8 cellular contexts compared by ENCODE assay signal in the genomic region with DNA sequence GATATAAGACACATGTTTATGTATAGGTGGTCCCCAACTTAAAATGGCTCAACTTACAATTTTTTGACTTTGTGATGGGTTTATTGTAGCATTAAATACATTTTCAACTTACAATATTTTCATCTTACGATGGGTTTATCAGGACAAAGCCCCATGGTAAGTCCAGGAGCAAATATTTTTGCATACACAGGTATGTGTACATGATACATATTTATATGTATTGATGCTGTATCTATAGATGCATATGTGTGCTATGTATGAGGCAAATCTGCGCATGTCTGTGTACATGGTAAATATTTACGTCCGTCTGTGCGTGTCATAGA. TPM values are rescaled to one million over a fixed set of nuclear protein-coding genes. Genes with fewer than 3 reads are reported as not detected.
A peak's percentile ranks its signal among the peaks of the same experiment; 100 is the strongest.
DNase-seq lines count a peak whose midpoint lies in the region; ATAC-seq, FAIRE-seq and TF ChIP-seq lines count a peak whose summit lies in the region.

No MANE protein-coding gene starts in this region.

- H3K27ac ChIP-seq in GM23248 = peak overlapping the region; percentile 85
- H3K27ac ChIP-seq in right cardiac atrium (ENCODE audit: low read length) = peak overlapping the region; percentile 70
- H3K27ac ChIP-seq in small intestine (ENCODE audit: low read depth in 1 of 2, low read length in 1 of 2) = peak overlapping the region; percentile 87 to 90

- H2AFZ ChIP-seq in GM23248 = peak overlapping the region; percentile 81

- intact Hi-C loops in right cardiac atrium (cut with DNase I) = no loop called here

- no peak for TF ChIP-seq CTCF in WI38 (IDR thresholded peaks at IDR 0.05; ENCODE audit: low read depth, low read length)

- in situ Hi-C loops in GM23248 (cut with MboI) = no loop called here

- peak overlapping the region; percentile 78 for H3K4me2 ChIP-seq in GM23248 (ENCODE audit: unreplicated experiment)

- H3K36me3 ChIP-seq in GM23248 (ENCODE audit: low read depth) (no peaks in the 10 kb centered on the region), small intestine (ENCODE audit: control insufficient read depth in 2 of 2, insufficient read depth in 2 of 2, low read length in 2 of 2) (peaks cover 2 to 4% of the 10 kb centered on the region in 2 donors)

- ATAC-seq in right cardiac atrium (no peak), GM19395 (IDR thresholded peaks at IDR 0.05; ENCODE audit: unreplicated experiment) (no peak), GM21423 (IDR thresholded peaks at IDR 0.05; ENCODE audit: unreplicated experiment) (no peak)

- no peaks in the 10 kb centered on the region for H3K9me3 ChIP-seq in GM23248 (ENCODE audit: low read depth)
- H3K9me3 ChIP-seq in right cardiac atrium (ENCODE audit: control insufficient read depth, low read length) = no peaks in the 10 kb centered on the region
- H3K9me3 ChIP-seq in small intestine (ENCODE audit: control insufficient read depth, low read depth) = no peaks in the 10 kb centered on the region

- peaks cover 19% of the 10 kb centered on the region; the same call in 1 of the 2 replicates for H3K4me1 ChIP-seq in GM23248 (ENCODE audit: insufficient read depth)
- peaks cover 6% of the 10 kb centered on the region for H3K4me1 ChIP-seq in right cardiac atrium (ENCODE audit: control insufficient read depth, insufficient read depth, low read length)
- peaks cover 9 to 17% of the 10 kb centered on the region in 2 donors for H3K4me1 ChIP-seq in small intestine (ENCODE audit: control insufficient read depth in 2 of 2, insufficient read depth in 1 of 2, low read depth in 1 of 2, low read length in 1 of 2)

- FAIRE-seq in small intestine (lab: Jason Lieb, UNC) = no peak
- no peak for FAIRE-seq in HTR-8/SVneo (lab: Jason Lieb, UNC)

- H3K9ac ChIP-seq in GM23248 = peak overlapping the region; percentile 81

- H3K4me3 ChIP-seq in GM23248 = peak overlapping the region; percentile 74
- H3K4me3 ChIP-seq in WI38 (ENCODE audit: low read depth, low read length) = peak overlapping the region; percentile 64
- H3K4me3 ChIP-seq in right cardiac atrium (ENCODE audit: low read length) = peak overlapping the region; percentile 58
- H3K4me3 ChIP-seq in small intestine (ENCODE audit: low read depth in 1 of 2, low read length in 2 of 2) = peak overlapping the region; percentile 37 to 71

- peaks cover 12% of the 10 kb centered on the region for H3F3A ChIP-seq in GM23248 (ENCODE audit: insufficient read depth)

- DNase-seq in GM23248 (no peak), right cardiac atrium (no peak), small intestine (no peak), HTR-8/SVneo (ENCODE audit: insufficient read length, low spot score) (no peak), DMS 273 (lab: John Stamatoyannopoulos, UW; ENCODE audit: unreplicated experiment) (no peak)

- H3K79me2 ChIP-seq in GM23248 (ENCODE audit: insufficient read depth) = peaks cover 39% of the 10 kb centered on the region

- no peaks in the 10 kb centered on the region for H3K9me2 ChIP-seq in GM23248 (ENCODE audit: insufficient read depth)

- WGBS in GM23248 (ENCODE audit: low coverage in 1 of 2, low lambda C conversion rate in 2 of 2, missing lambda C conversion rate in 2 of 2), 2 experiments = 11 to 12% methylated on average over 5 of the region's 5 CpGs
- WGBS in right cardiac atrium = 40% methylated on average over 5 of the region's 5 CpGs
- WGBS in small intestine, 3 donors = 18 to 31% (median 19%) methylated on average over 5 of the region's 5 CpGs

- H4K20me1 ChIP-seq in GM23248 (ENCODE audit: insufficient read depth) = peaks cover 17% of the 10 kb centered on the region

- H3K27me3 ChIP-seq in GM23248 (replicated peaks; ENCODE audit: insufficient read depth) = no peaks in the 10 kb centered on the region
- no peaks in the 10 kb centered on the region for H3K27me3 ChIP-seq in right cardiac atrium (ENCODE audit: control insufficient read depth, insufficient read depth)
- H3K27me3 ChIP-seq in small intestine (ENCODE audit: control insufficient read depth in 2 of 2, insufficient read depth in 2 of 2, low read length in 2 of 2) = no peaks in the 10 kb centered on the region

RNA-seq across cellular contexts. Expression of a gene that starts 0.7 kb away (rescaled TPM):
- 92.4 and 92.7 TPM in 2 replicates for total RNA-seq in GM23248 (2014; rRNA removed; shearing (Covaris generic))
- 30.8 and 32.1 TPM in 2 replicates for polyA plus RNA-seq in GM23248 (2016; fragmentation: Nextera tagmentation; extraction: Ambion mirVana)
- 10 to 100 TPM; 47.4 to 59.7 (median 54.8) TPM for total RNA-seq in right cardiac atrium
- polyA plus RNA-seq in right cardiac atrium = 22.0 TPM
- polyA plus RNA-seq in small intestine = 10 to 100 TPM; 22.2 to 28.2 (median 25.5) TPM
